1 cellular context compared by ENCODE assay signal in the genomic region with DNA sequence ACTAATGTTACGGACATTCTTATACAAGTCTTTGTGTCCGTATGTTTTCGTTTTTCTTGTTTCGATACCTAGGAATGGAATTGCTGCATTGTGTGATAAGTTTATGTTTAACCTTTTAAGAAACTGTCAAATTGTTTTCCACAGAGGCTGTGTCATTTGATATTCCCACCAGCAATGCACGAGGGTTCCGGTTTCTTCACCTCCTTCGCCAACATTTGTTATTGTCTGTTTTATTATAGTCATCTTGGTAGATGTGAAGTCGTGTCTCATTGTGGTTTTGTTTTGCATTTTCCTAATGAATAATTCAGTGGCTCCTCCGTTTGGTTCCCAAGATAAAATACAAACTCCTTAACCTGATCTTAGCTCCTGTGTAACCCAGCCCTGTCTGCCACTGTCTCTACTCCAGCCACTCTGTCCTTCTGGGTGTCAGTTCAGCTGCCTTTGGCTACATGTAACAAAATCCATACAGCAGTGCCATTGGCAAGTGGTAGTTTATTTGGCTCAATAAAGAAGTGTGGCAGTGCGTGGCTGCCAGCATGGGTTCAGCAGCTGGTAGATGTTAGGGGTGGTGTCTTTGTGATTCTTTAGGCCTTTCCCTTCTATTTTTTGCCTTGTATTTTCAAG. TPM values are rescaled to one million over a fixed set of nuclear protein-coding genes. Genes with fewer than 3 reads are reported as not detected.
"Had no signal": no experiment of that assay in that cellular context is flagged by ENCODE, and none has a peak within 500 bp of the region (broad histone marks: within the 10 kb centered on the region; RNA-seq: fewer than 3 reads in every experiment).

No MANE protein-coding gene starts in this region.

RNA-seq across cellular contexts. Expression of gene ABCC6, which starts 45.0 kb away (rescaled TPM):
- polyA plus RNA-seq: keratinocyte had no signal
